In genomic region chr10:97915761-97916160, GRCh38 we compare ENCODE assay signal across 19 cellular contexts.
DNase-seq lines count a peak whose midpoint lies in the region; ATAC-seq and TF ChIP-seq lines count a peak whose summit lies in the region.
"Had no signal": no experiment of that assay in that cellular context is flagged by ENCODE, and none has a peak within 500 bp of the region (broad histone marks: within the 10 kb centered on the region; RNA-seq: fewer than 3 reads in every experiment).

No MANE protein-coding gene starts in this region.

- H3K9me3 Mint-ChIP-seq in T-cell, result no peaks in the 10 kb centered on the region
- H3K9me3 Mint-ChIP-seq: activated B cell treated with CpG ODN at 0.5 μM for 24 hours; central memory CD8-positive, alpha-beta T cell had no signal

- no peaks in the 10 kb centered on the region; the same call in 1 of the 2 replicates for H3K36me3 ChIP-seq in PC-3 (ENCODE audit: low read depth, low read length)
- H3K36me3 ChIP-seq: Peyer's patch had no signal

- no peaks in the 10 kb centered on the region for H4K20me1 ChIP-seq in PC-3 (ENCODE audit: low read length)

- TF ChIP-seq CTCF in PC-3 (conservative IDR thresholded peaks at IDR 0.05; ENCODE audit: low read depth, low read length), result no peak

- H3K27me3 ChIP-seq in PC-3 (ENCODE audit: low read length), result no peaks in the 10 kb centered on the region
- H3K27me3 ChIP-seq: Peyer's patch had no signal

- POLR2A ChIA-PET in PC-3 (lab: Charles Lee; ENCODE audit: unreplicated experiment) (no interaction called here), T-cell (lab: Charles Lee) (no interaction called here)

- no peak overlapping the region for H3K27ac ChIP-seq in PC-3 (ENCODE audit: low read length)
- H3K27ac ChIP-seq: Peyer's patch had no signal

- no peaks in the 10 kb centered on the region for H3K9me3 ChIP-seq in PC-3 (ENCODE audit: low read length)
- H3K9me3 ChIP-seq: Peyer's patch had no signal

- no peak overlapping the region for H3K27ac Mint-ChIP-seq in T-cell
- H3K27ac Mint-ChIP-seq: activated B cell treated with CpG ODN at 0.5 μM for 24 hours had no signal

- no peak overlapping the region for H3K4me2 ChIP-seq in PC-3 (ENCODE audit: low read length)

- no peaks in the 10 kb centered on the region for H3K9me2 ChIP-seq in PC-3 (replicated peaks; ENCODE audit: low read length)

- no peaks in the 10 kb centered on the region for H3K36me3 Mint-ChIP-seq in T-cell
- H3K36me3 Mint-ChIP-seq: CD14-positive monocyte had no signal

- H3K4me1 ChIP-seq in PC-3 (ENCODE audit: insufficient read depth, low read length), result no peaks in the 10 kb centered on the region

- ATAC-seq in Right ventricle myocardium superior (ENCODE audit: poor library complexity) (no peak), left ventricle myocardium superior (no peak), PC-3 (no peak), T-cell (replicated peaks in 1 of 4) (no peak)

- H3K79me2 ChIP-seq in PC-3 (ENCODE audit: low read length), result no peaks in the 10 kb centered on the region

- no peak overlapping the region for H3K9ac ChIP-seq in PC-3 (ENCODE audit: low read length)

- no peaks in the 10 kb centered on the region for H3F3A ChIP-seq in PC-3 (ENCODE audit: low read length, unreplicated experiment)

- CTCF ChIA-PET in PC-3 (lab: Charles Lee) (interaction anchor here (0.9 to 1.5 kb wide), 2 partner anchors 126 to 130 kb away, joined by 3 to 14 read pairs; no protein-coding TSS in a partner anchor), T-cell (lab: Charles Lee) (interaction anchor here (1.0 to 1.6 kb wide), 2 partner anchors 125 to 126 kb away, joined by 3 to 17 read pairs; no protein-coding TSS in a partner anchor)

- H3K27me3 Mint-ChIP-seq in T-cell, result peaks cover 5 to 9% of the 10 kb centered on the region in 2 donors

- DNase-seq in Right ventricle myocardium superior (peak; percentile 39), left ventricle myocardium superior (no peak), cerebellum (ENCODE audit: low spot score) (peak; percentile 70), middle frontal gyrus (ENCODE audit: extremely low spot score, low spot score) (peak; percentile 39), PC-3 (no peak), COLO668 (lab: John Stamatoyannopoulos, UW; ENCODE audit: unreplicated experiment) (no peak), T-cell (no peak)
- DNase-seq in activated CD8-positive, alpha-beta memory T cell treated with anti-CD3 and anti-CD28 coated beads, Interleukin-2, amount 50 U/mL, for 4 hours, result no peak
- DNase-seq: activated B cell treated with CpG ODN at 0.5 μM for 24 hours; activated CD4-positive, alpha-beta T cell treated with anti-CD3 and anti-CD28 coated beads, Interleukin-2, amount 50 U/mL, for 48 hours; activated gamma-delta T cell treated with Interleukin-2 at 50 U/mL for 16 hours; effector memory CD4-positive, alpha-beta T cell; NCI-H1417 treated with DMSO at 0.1 percent for 48 hours; NK-92 treated with Interleukin-12 subunit alpha and Interleukin-12 subunit beta, amount 100 ng/mL, for 24 hours; Peyer's patch; right cardiac atrium; stimulated activated CD8-positive, alpha-beta memory T cell treated with anti-CD3 and anti-CD28 coated beads, Interleukin-4, amount 100 ng/mL, for 48 hours had no signal

- no TSS peak for BruUV-seq in PC-3 (replicated peaks; lab: Mats Ljungman, UMichigan)

- no peak overlapping the region for H3K4me3 Mint-ChIP-seq in T-cell
- H3K4me3 Mint-ChIP-seq: activated B cell treated with CpG ODN at 0.5 μM for 24 hours; CD14-positive monocyte; central memory CD8-positive, alpha-beta T cell had no signal

- intact Hi-C loops in Right ventricle myocardium superior (cut with DNase I), result loop anchor here (2.0 kb wide), 1 partner anchor 129 kb away; no protein-coding TSS in a partner anchor
- intact Hi-C loops in left ventricle myocardium superior (cut with micrococcal nuclease), result loop anchor here (5.0 kb wide), 1 partner anchor 127 kb away; no protein-coding TSS in a partner anchor
- intact Hi-C loops in PC-3 (cut with micrococcal nuclease), result no loop called here

- H3K4me1 Mint-ChIP-seq in T-cell, result peaks cover 10 to 11% (median 10%) of the 10 kb centered on the region in 3 donors
- H3K4me1 Mint-ChIP-seq: activated B cell treated with CpG ODN at 0.5 μM for 24 hours had no signal

- H3K4me3 ChIP-seq in PC-3 (ENCODE audit: low read length), result no peak overlapping the region
- H3K4me3 ChIP-seq: Peyer's patch had no signal

- no peak overlapping the region for H2AFZ ChIP-seq in PC-3 (ENCODE audit: low read length)

Comparison
In these comparisons a context has a peak if more than half of its experiments do, and no peak if none do; other contexts are left out.
1. DNase-seq: peak in Right ventricle myocardium superior (single experiment), cerebellum (single experiment) and middle frontal gyrus (single experiment); none in left ventricle myocardium superior (single experiment), PC-3 (single experiment), activated CD8-positive, alpha-beta memory T cell treated with anti-CD3 and anti-CD28 coated beads, Interleukin-2, amount 50 U/mL, for 4 hours (single experiment), COLO668 (single experiment) and T-cell (0 of 34).